In genomic region chr6:52351879-52352238, GRCh38 we compare ENCODE assay signal across 1 cellular context.
TF ChIP-seq lines count a peak whose summit lies in the region.

No MANE protein-coding gene starts in this region.

TF ChIP-seq in HCT116, 20 proteins besides CTCF, POLR2A, EP300 and RAD21 (continued from another document):
- no peak for TF ChIP-seq SIN3A (IDR thresholded peaks at IDR 0.05; ENCODE audit: low read depth)
- no peak for TF ChIP-seq TCF7L2 (IDR thresholded peaks at IDR 0.05; ENCODE audit: borderline replicate concordance, extremely low read depth, insufficient read depth, insufficient read length)
- no peak for TF ChIP-seq POLR2AphosphoS5 (IDR thresholded peaks at IDR 0.05; ENCODE audit: low read depth, low read length)
- TF ChIP-seq EGR1 (IDR thresholded peaks at IDR 0.05; ENCODE audit: low read depth): no peak
- TF ChIP-seq FOSL1 (IDR thresholded peaks at IDR 0.05; ENCODE audit: low read depth): no peak
- no peak for TF ChIP-seq CEBPB (IDR thresholded peaks at IDR 0.05; ENCODE audit: low read depth)
- TF ChIP-seq SRF (IDR thresholded peaks at IDR 0.05; ENCODE audit: low read depth): no peak
